In the genomic region with DNA sequence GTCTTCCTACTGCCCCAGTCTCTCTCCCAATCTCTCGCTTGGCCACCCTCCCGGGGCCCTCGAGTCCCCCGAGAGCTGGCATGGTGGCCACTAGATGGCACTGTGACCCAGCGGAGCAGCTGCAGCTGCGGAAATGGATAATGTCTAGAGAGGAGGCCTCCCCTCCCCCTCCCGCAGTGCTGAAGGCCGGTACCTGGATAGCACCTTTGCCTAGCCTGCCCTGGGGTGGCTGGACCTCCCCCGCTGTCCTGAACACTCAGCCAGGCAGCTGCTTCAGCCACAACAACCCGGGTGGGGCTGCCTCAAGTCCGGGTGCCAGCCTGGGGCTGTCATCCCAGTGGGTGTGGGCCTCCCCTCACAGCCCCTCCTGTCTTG, we compare ENCODE assay signal across 8 cellular contexts.
DNase-seq lines count a peak whose midpoint lies in the region; FAIRE-seq and TF ChIP-seq lines count a peak whose summit lies in the region.

No MANE protein-coding gene starts in this region.

- H3K36me3 ChIP-seq in SJCRH30, result no peaks in the 10 kb centered on the region
- H3K36me3 ChIP-seq in ovary, result no peaks in the 10 kb centered on the region
- H3K36me3 ChIP-seq in tibial artery, result no peaks in the 10 kb centered on the region

- 4 to 5% (median 4%) methylated on average over 10 to 11 of the region's 11 CpGs for WGBS in ovary, 3 donors

- DNase-seq in AG09319 (ENCODE audit: extremely low read depth, low read depth) (peak; percentile 3), GM19239 (ENCODE audit: insufficient read length, low spot score) (peak; percentile 79), LNCaP clone FGC (ENCODE audit: low read depth) (peak; percentile 31), SJCRH30 (peak; percentile 69 to 80), activated gamma-delta T cell treated with Interleukin-2 at 50 U/mL for 16 hours (peak; percentile 68), frontal cortex (ENCODE audit: low spot score in 2 of 2) (peak; percentile 57 to 79), ovary (peak; percentile 35 to 72 (median 60)), tibial artery (peak; percentile 64 to 82)

- no peak for TF ChIP-seq POLR2A in ovary (IDR thresholded peaks at IDR 0.05)

- TF ChIP-seq EP300 in ovary (IDR thresholded peaks at IDR 0.05), result no peak

- peaks cover 25% of the 10 kb centered on the region for H3K27me3 ChIP-seq in SJCRH30
- no peaks in the 10 kb centered on the region for H3K27me3 ChIP-seq in ovary
- peaks cover 0 to 27% of the 10 kb centered on the region in 2 donors for H3K27me3 ChIP-seq in tibial artery

- H3K9me3 ChIP-seq in SJCRH30 (replicated peaks) (no peaks in the 10 kb centered on the region), ovary (no peaks in the 10 kb centered on the region), tibial artery (no peaks in the 10 kb centered on the region)

- H3K4me1 ChIP-seq in SJCRH30 (peaks cover 2% of the 10 kb centered on the region; the same call in 1 of the 2 replicates), ovary (ENCODE audit: insufficient read depth) (no peaks in the 10 kb centered on the region), tibial artery (peaks cover 0 to 22% (median 10%) of the 10 kb centered on the region in 4 donors)

- H3K4me3 ChIP-seq in LNCaP clone FGC (ENCODE audit: low read depth, low read length), result no peak overlapping the region
- no peak overlapping the region for H3K4me3 ChIP-seq in SJCRH30
- H3K4me3 ChIP-seq in ovary, result no peak overlapping the region
- no peak overlapping the region for H3K4me3 ChIP-seq in tibial artery

- peak; percentile 68 for FAIRE-seq in GM19239 (lab: Jason Lieb, UNC)
- FAIRE-seq in frontal cortex (lab: Jason Lieb, UNC), result no peak

- intact Hi-C loops in ovary (cut with DNase I), result loop anchor here in 1 of 4 donors (5.0 kb wide), 1 partner anchor 397 kb away; no protein-coding TSS in a partner anchor
- intact Hi-C loops in tibial artery (cut with DNase I; ENCODE audit: low total_unique reads), result loop anchor here (5.0 kb wide), 1 partner anchor 127 kb away; no protein-coding TSS in a partner anchor

- TF ChIP-seq CTCF in AG09319 (IDR thresholded peaks at IDR 0.05; ENCODE audit: low read depth, low read length) (peak; percentile 85), LNCaP clone FGC (IDR thresholded peaks at IDR 0.05; ENCODE audit: control insufficient read depth, extremely low read depth, insufficient read depth) (peak; percentile 96), ovary (IDR thresholded peaks at IDR 0.05) (peak; percentile 14 to 40 (median 38)), tibial artery (IDR thresholded peaks at IDR 0.05) (peak; percentile 77 to 90)

- no peak overlapping the region for H3K27ac ChIP-seq in SJCRH30
- H3K27ac ChIP-seq in ovary, result no peak overlapping the region
- no peak overlapping the region for H3K27ac ChIP-seq in tibial artery

Comparison
In these comparisons a context has a peak if more than half of its experiments do, and no peak if none do; other contexts are left out.
1. DNase-seq: peak in every context shown above with its lines; median percentile 79 in GM19239; 74 in SJCRH30; 73 in tibial artery; 68 in activated gamma-delta T cell treated with Interleukin-2 at 50 U/mL for 16 hours; 68 in frontal cortex; 60 in ovary; 31 in LNCaP clone FGC; 3 in AG09319.
2. CTCF ChIP-seq: peak in every context shown above with its lines; median percentile 96 in LNCaP clone FGC; 85 in AG09319; 84 in tibial artery; 38 in ovary.